ENCODE assay signal across 10 cellular contexts in the genomic region with DNA sequence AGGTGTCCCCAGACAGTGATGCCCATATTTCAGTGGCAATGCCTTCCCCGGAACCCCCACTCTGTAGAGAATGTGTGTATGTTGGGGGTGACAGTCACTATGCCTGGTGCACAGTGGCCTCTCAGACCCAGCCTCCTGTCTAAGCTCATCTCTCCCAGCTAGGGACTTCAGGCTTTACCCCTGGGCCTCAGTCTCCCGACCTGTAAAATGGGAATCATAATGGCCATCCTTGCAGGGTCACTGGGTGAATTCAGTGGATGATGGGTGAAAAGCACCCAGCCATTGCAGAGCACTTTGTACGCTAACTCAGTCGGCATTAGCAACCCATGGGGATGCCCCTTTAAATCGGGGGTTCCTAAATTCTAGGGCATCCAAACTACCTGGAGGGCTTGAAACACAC. TPM values are rescaled to one million over a fixed set of nuclear protein-coding genes. Genes with fewer than 3 reads are reported as not detected.
"Had no signal": no experiment of that assay in that cellular context is flagged by ENCODE, and none has a peak within 500 bp of the region (broad histone marks: within the 10 kb centered on the region; RNA-seq: fewer than 3 reads in every experiment).

No MANE protein-coding gene starts in this region.

- DNase-seq: GOT3, HCEC 1CT, IMR-90, KBM-7 had no signal

- H2AFZ ChIP-seq: GM23248 had no signal

- H3K4me3 ChIP-seq: GM23248 had no signal

- H3K4me2 ChIP-seq: KMS-11 had no signal

- H3K27ac Mint-ChIP-seq: H9 had no signal

- FAIRE-seq: H54 had no signal

- H3K27ac ChIP-seq: GM23248, HL-60, KMS-11 had no signal

- H3K9ac ChIP-seq: GM23248, KMS-11 had no signal

RNA-seq across cellular contexts. Expression of a gene that starts 18.9 kb away (rescaled TPM):
- total RNA-seq: GM23248, H9, HT1080, IMR-90 had no signal
- polyA plus RNA-seq: GM23248, IMR-90 had no signal

RNA-seq across cellular contexts. Expression of a gene that starts 25.1 kb away (rescaled TPM):
- total RNA-seq: GM23248, HT1080, IMR-90 had no signal
- polyA plus RNA-seq: GM23248, IMR-90 had no signal
